In genomic region chr18:9221040-9221439, GRCh38 we compare ENCODE assay signal across 21 cellular contexts.
A peak's percentile ranks its signal among the peaks of the same experiment; 100 is the strongest.
DNase-seq lines count a peak whose midpoint lies in the region; ATAC-seq, FAIRE-seq and TF ChIP-seq lines count a peak whose summit lies in the region.
"Had no signal": no experiment of that assay in that cellular context is flagged by ENCODE, and none has a peak within 500 bp of the region (broad histone marks: within the 10 kb centered on the region; RNA-seq: fewer than 3 reads in every experiment).

No MANE protein-coding gene starts in this region.

- no peak for TF ChIP-seq CTCF in neutrophil (IDR thresholded peaks at IDR 0.05)
- no peak for TF ChIP-seq CTCF in foreskin fibroblast (IDR thresholded peaks at IDR 0.05; ENCODE audit: low read depth, low read length)

- no peaks in the 10 kb centered on the region for H3K9me3 Mint-ChIP-seq in activated T-cell treated with anti-CD3 and anti-CD28 coated beads, Interleukin-2, amount 50 U/mL, for 72 hours
- H3K9me3 Mint-ChIP-seq: IgD-negative memory B cell had no signal

- no peak overlapping the region for H3K4me3 Mint-ChIP-seq in activated T-cell treated with anti-CD3 and anti-CD28 coated beads, Interleukin-2, amount 50 U/mL, for 72 hours
- no peak overlapping the region for H3K4me3 Mint-ChIP-seq in T-helper 17 cell
- H3K4me3 Mint-ChIP-seq: IgD-negative memory B cell had no signal

- no peak for FAIRE-seq in H54 (lab: Jason Lieb, UNC)
- FAIRE-seq: A204.1, HTR-8/SVneo had no signal

- H3K4me3 ChIP-seq in neutrophil (ENCODE audit: low read depth in 1 of 2, low read length in 1 of 2), result no peak overlapping the region
- no peak overlapping the region for H3K4me3 ChIP-seq in foreskin fibroblast (ENCODE audit: low read depth in 1 of 2, low read length in 2 of 2)
- H3K4me3 ChIP-seq: SJCRH30 had no signal

- peaks cover 20 to 22% of the 10 kb centered on the region in 2 experiments for H3K4me1 ChIP-seq in neutrophil (ENCODE audit: control insufficient read depth in 1 of 2, insufficient read depth in 1 of 2, low read depth in 1 of 2, low read length in 1 of 2)
- H3K4me1 ChIP-seq: SJCRH30 had no signal

- peaks cover 56% of the 10 kb centered on the region for H3K36me3 ChIP-seq in neutrophil
- H3K36me3 ChIP-seq: SJCRH30 had no signal

- peaks cover 18 to 48% of the 10 kb centered on the region in 2 donors for H3K36me3 Mint-ChIP-seq in activated T-cell treated with anti-CD3 and anti-CD28 coated beads, Interleukin-2, amount 50 U/mL, for 72 hours (ENCODE audit: insufficient read depth in 2 of 2)
- peaks cover 22% of the 10 kb centered on the region for H3K36me3 Mint-ChIP-seq in T-helper 17 cell (ENCODE audit: low read depth)

- H3K9me3 ChIP-seq in T-helper 17 cell (ENCODE audit: control insufficient read depth, low read length, poor library complexity, severe bottlenecking) (no peaks in the 10 kb centered on the region), neutrophil (no peaks in the 10 kb centered on the region)
- H3K9me3 ChIP-seq: SJCRH30 had no signal

- peak overlapping the region; percentile 54 for H3K27ac Mint-ChIP-seq in activated T-cell treated with anti-CD3 and anti-CD28 coated beads, Interleukin-2, amount 50 U/mL, for 72 hours
- peak overlapping the region; percentile 35 for H3K27ac Mint-ChIP-seq in T-helper 17 cell

- no peaks in the 10 kb centered on the region for H3K27me3 Mint-ChIP-seq in activated T-cell treated with anti-CD3 and anti-CD28 coated beads, Interleukin-2, amount 50 U/mL, for 72 hours (ENCODE audit: low read depth)
- H3K27me3 Mint-ChIP-seq in T-helper 17 cell, result no peaks in the 10 kb centered on the region
- H3K27me3 Mint-ChIP-seq: IgD-negative memory B cell had no signal

- no peak for DNase-seq in activated T-cell treated with anti-CD3 and anti-CD28 coated beads, Interleukin-2, amount 50 U/mL, for 72 hours
- no peak for DNase-seq in activated T-cell treated with anti-CD3 and anti-CD28 coated beads for 4 hours
- no peak for DNase-seq in T-helper 17 cell
- peak; percentile 13 for DNase-seq in glomerular visceral epithelial cell (ENCODE audit: extremely low spot score)
- no peak for DNase-seq in foreskin fibroblast
- no peak for DNase-seq in H54 (ENCODE audit: insufficient read length, low spot score)
- DNase-seq: COR-L47, EL, MV-4-11, NCI-H1417, NCI-H187 treated with DMSO at 0.1 percent for 48 hours, NCI-H69, RPMI8226, SJCRH30 had no signal

- no peaks in the 10 kb centered on the region for H3K4me1 Mint-ChIP-seq in activated T-cell treated with anti-CD3 and anti-CD28 coated beads, Interleukin-2, amount 50 U/mL, for 72 hours (ENCODE audit: low read depth)
- H3K4me1 Mint-ChIP-seq in T-helper 17 cell, result peaks cover 21% of the 10 kb centered on the region

- peak overlapping the region; percentile 69 for H3K27ac ChIP-seq in neutrophil
- H3K27ac ChIP-seq: C4-2B, HL-60, SJCRH30 had no signal

- H3K27me3 ChIP-seq in neutrophil, result no peaks in the 10 kb centered on the region
- H3K27me3 ChIP-seq: SJCRH30 had no signal

- TF ChIP-seq POLR2A in H54 (IDR thresholded peaks at IDR 0.05; ENCODE audit: low read depth, low read length), result no peak

- no peak for ATAC-seq in activated T-cell treated with anti-CD3 and anti-CD28 coated beads, Interleukin-2, amount 50 U/mL, for 72 hours (replicated peaks in 1 of 2)
- ATAC-seq in T-helper 17 cell, result no peak
- no peak for ATAC-seq in GM21737 (IDR thresholded peaks at IDR 0.05; ENCODE audit: unreplicated experiment)
